ENCODE assay signal across 9 cellular contexts in genomic region chr17:68020451-68020779, GRCh38. TPM values are rescaled to one million over a fixed set of nuclear protein-coding genes. Genes with fewer than 3 reads are reported as not detected.
DNase-seq lines count a peak whose midpoint lies in the region; ATAC-seq, FAIRE-seq and TF ChIP-seq lines count a peak whose summit lies in the region.
"Had no signal": no experiment of that assay in that cellular context is flagged by ENCODE, and none has a peak within 500 bp of the region (broad histone marks: within the 10 kb centered on the region; RNA-seq: fewer than 3 reads in every experiment).

No MANE protein-coding gene starts in this region.

- FAIRE-seq in GM12891 (lab: Jason Lieb, UNC), result no peak
- FAIRE-seq: TTC549 had no signal

- TF ChIP-seq EP300 in suprapubic skin (IDR thresholded peaks at IDR 0.05), result no peak

- TF ChIP-seq CTCF in ascending aorta (IDR thresholded peaks at IDR 0.05), result no peak
- no peak for TF ChIP-seq CTCF in kidney epithelial cell (IDR thresholded peaks at IDR 0.05; ENCODE audit: insufficient read depth, low read length, poor library complexity, severe bottlenecking)
- TF ChIP-seq CTCF in suprapubic skin (IDR thresholded peaks at IDR 0.05), result no peak
- TF ChIP-seq CTCF in GM10248 (IDR thresholded peaks at IDR 0.05; ENCODE audit: control extremely low read depth, extremely low read depth, low read depth, missing control alignments), result no peak

- intact Hi-C loops in ascending aorta (cut with DNase I), result loop anchor here (1.0 kb wide), 3 partner anchors 15 to 1307 kb away; partner anchors contain the start of genes ABCA5 and KPNA2

- WGBS in suprapubic skin, result under 1% methylated on average over 10 of the region's 10 CpGs

- H3K4me1 ChIP-seq in ascending aorta, result peaks cover 0 to 3% of the 10 kb centered on the region in 2 donors
- peaks cover 8% of the 10 kb centered on the region for H3K4me1 ChIP-seq in suprapubic skin

- H3K27ac ChIP-seq in ascending aorta (peak overlapping the region; percentile 79 to 87), suprapubic skin (peak overlapping the region; percentile 89)

- no peak for TF ChIP-seq POLR2A in suprapubic skin (IDR thresholded peaks at IDR 0.05)
- TF ChIP-seq POLR2A in GM12891 (IDR thresholded peaks at IDR 0.05; ENCODE audit: low read depth, low read length), result no peak

- H3K4me3 ChIP-seq in GM08714 (ENCODE audit: low read length), result peak overlapping the region; percentile 71
- H3K4me3 ChIP-seq in ascending aorta, result peak overlapping the region; percentile 55 to 74
- peak overlapping the region; percentile 51 for H3K4me3 ChIP-seq in kidney epithelial cell (ENCODE audit: low read depth, low read length)
- peak overlapping the region; percentile 74 for H3K4me3 ChIP-seq in suprapubic skin

- DNase-seq in ascending aorta (ENCODE audit: low spot score in 2 of 2), result no peak
- DNase-seq in kidney epithelial cell (ENCODE audit: low read depth), result no peak
- DNase-seq in suprapubic skin (ENCODE audit: low spot score in 2 of 2), result no peak
- DNase-seq in GM12891 (ENCODE audit: insufficient read length, low spot score), result no peak
- no peak for DNase-seq in GM10248 (ENCODE audit: extremely low spot score)

- POLR2A ChIA-PET in GM10248 (lab: Yijun Ruan, JAX), result no interaction called here

- ATAC-seq in HG03460 (IDR thresholded peaks at IDR 0.05; ENCODE audit: unreplicated experiment) (peak; percentile 14), GM21526 (IDR thresholded peaks at IDR 0.05; ENCODE audit: low FRiP score, unreplicated experiment) (no peak)

- CTCF ChIA-PET in GM10248 (lab: Yijun Ruan, JAX), result interaction anchor here (0.8 to 1.7 kb wide), 8 partner anchors 8 to 417 kb away, joined by 3 to 10 read pairs (median 4); partner anchors contain the start of gene KPNA2

- no peaks in the 10 kb centered on the region for H3K36me3 ChIP-seq in ascending aorta
- H3K36me3 ChIP-seq in kidney epithelial cell (ENCODE audit: control insufficient read depth, insufficient read depth, low read length), result no peaks in the 10 kb centered on the region
- no peaks in the 10 kb centered on the region for H3K36me3 ChIP-seq in suprapubic skin

- H3K27me3 ChIP-seq in ascending aorta, result no peaks in the 10 kb centered on the region
- H3K27me3 ChIP-seq in kidney epithelial cell (ENCODE audit: control insufficient read depth, insufficient read depth, low read length), result no peaks in the 10 kb centered on the region
- H3K27me3 ChIP-seq in suprapubic skin, result no peaks in the 10 kb centered on the region

- H3K9me3 ChIP-seq in ascending aorta (no peaks in the 10 kb centered on the region), suprapubic skin (no peaks in the 10 kb centered on the region)

TF ChIP-seq in GM12891, 5 proteins besides CTCF, POLR2A, EP300 and RAD21:
- TF ChIP-seq PAX5 (IDR thresholded peaks at IDR 0.05; ENCODE audit: insufficient read depth, low read length, severe bottlenecking) (no peak), TAF1 (IDR thresholded peaks at IDR 0.05; ENCODE audit: low read depth, low read length) (no peak), POU2F2 (IDR thresholded peaks at IDR 0.05; ENCODE audit: low read depth, low read length) (no peak), SPI1 (IDR thresholded peaks at IDR 0.05; ENCODE audit: low read depth, low read length) (no peak)

RNA-seq across cellular contexts. Expression of gene KPNA2, which starts 15.1 kb away (rescaled TPM):
- 11.6 TPM for total RNA-seq in ascending aorta
- 79.1 and 91.9 TPM in 2 replicates for total RNA-seq in kidney epithelial cell
- total RNA-seq in suprapubic skin, result 10 to 100 TPM in 3 of 4 donors, 1 to 10 TPM in 1; 6.4 to 38.8 (median 26.9) TPM
- polyA plus RNA-seq in GM12891 (2012; ENCODE audit: low read depth, missing spikeins), result 155 TPM

RNA-seq across cellular contexts. Expression of gene C17orf58, which starts 24.1 kb away (rescaled TPM):
- total RNA-seq in ascending aorta, result 3.2 TPM
- 10.4 and 14.7 TPM in 2 replicates for total RNA-seq in kidney epithelial cell
- 1 to 10 TPM; 3.4 to 8.0 (median 5.6) TPM for total RNA-seq in suprapubic skin
- polyA plus RNA-seq in GM12891 (2012; ENCODE audit: low read depth, missing spikeins), result 3.8 TPM
